Comparison of ENCODE assay signal across 7 cellular contexts in the genomic region with DNA sequence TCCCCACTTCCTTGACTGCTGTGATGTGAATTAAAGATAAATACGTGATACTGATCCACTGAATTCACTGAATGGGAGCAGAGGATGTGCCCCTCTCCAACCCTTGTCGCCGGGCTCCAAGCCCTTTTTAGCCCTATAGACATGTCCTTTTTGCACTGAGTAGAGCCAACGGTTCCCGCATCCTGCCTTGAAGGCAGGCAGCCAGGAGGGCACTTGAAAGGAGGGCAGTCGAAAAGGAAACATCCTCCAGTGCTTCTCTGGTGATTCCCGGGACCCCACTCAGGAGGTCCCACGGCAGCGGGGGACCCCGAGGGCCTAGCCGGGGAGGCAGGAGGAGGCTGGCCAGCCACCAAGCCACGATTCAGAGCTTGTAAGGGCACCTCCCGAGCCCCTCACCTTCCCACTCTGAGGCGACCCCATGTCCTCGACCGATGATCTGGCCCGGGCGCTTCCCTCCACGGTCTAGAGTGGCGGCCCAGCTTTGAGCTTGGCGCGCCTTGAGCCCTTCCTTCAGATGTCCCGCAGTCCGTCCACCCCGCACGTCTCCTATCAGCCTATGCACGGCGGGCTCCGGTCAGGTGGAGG. TPM values are rescaled to one million over a fixed set of nuclear protein-coding genes. Genes with fewer than 3 reads are reported as not detected.
DNase-seq lines count a peak whose midpoint lies in the region; TF ChIP-seq lines count a peak whose summit lies in the region.

No MANE protein-coding gene starts in this region.

- H3K27ac ChIP-seq in GM23248 (peak overlapping the region; percentile 82), coronary artery (peak overlapping the region; percentile 91 to 93), tibial artery (peak overlapping the region; percentile 92 to 93)

- H3F3A ChIP-seq in GM23248 (ENCODE audit: insufficient read depth): peaks cover 16% of the 10 kb centered on the region

- peak overlapping the region; percentile 96 for H2AFZ ChIP-seq in GM23248

- no peaks in the 10 kb centered on the region for H3K9me2 ChIP-seq in GM23248 (ENCODE audit: insufficient read depth)

- DNase-seq in GM23248: peak; percentile 66
- DNase-seq in NCI-H69 (lab: John Stamatoyannopoulos, UW): peak; percentile 36
- DNase-seq in coronary artery (ENCODE audit: low spot score): no peak
- DNase-seq in lung microvascular endothelial cell (ENCODE audit: low read depth in 2 of 2): peak; percentile 34 to 43
- DNase-seq in tibial artery: peak in 1 of 2 donors; percentile 37
- DNase-seq in NCI-H2107 treated with DMSO at 0.1 percent for 48 hours (lab: John Stamatoyannopoulos, UW; ENCODE audit: unreplicated experiment): no peak

- H3K9me3 ChIP-seq in GM23248 (ENCODE audit: low read depth): no peaks in the 10 kb centered on the region
- H3K9me3 ChIP-seq in tibial artery: no peaks in the 10 kb centered on the region

- H3K27me3 ChIP-seq in GM23248 (replicated peaks; ENCODE audit: insufficient read depth) (no peaks in the 10 kb centered on the region), tibial artery (no peaks in the 10 kb centered on the region)

- in situ Hi-C loops in GM23248 (cut with MboI): no loop called here

- H3K36me3 ChIP-seq in GM23248 (ENCODE audit: low read depth): no peaks in the 10 kb centered on the region; the same call in 1 of the 2 replicates
- H3K36me3 ChIP-seq in tibial artery: peaks cover 0 to 23% (median 10%) of the 10 kb centered on the region in 3 donors

- peak overlapping the region; percentile 89 for H3K4me2 ChIP-seq in GM23248 (ENCODE audit: unreplicated experiment)

- H4K20me1 ChIP-seq in GM23248 (ENCODE audit: insufficient read depth): no peaks in the 10 kb centered on the region

- H3K79me2 ChIP-seq in GM23248 (ENCODE audit: insufficient read depth): peaks cover 54% of the 10 kb centered on the region

- intact Hi-C loops in tibial artery (cut with DNase I; ENCODE audit: low total_unique reads): loop anchor here (10.0 kb wide), 1 partner anchor 809 kb away; no protein-coding TSS in a partner anchor

- H3K4me3 ChIP-seq in GM08714 (ENCODE audit: low read length): peak overlapping the region; percentile 74
- peak overlapping the region; percentile 98 for H3K4me3 ChIP-seq in GM23248
- peak overlapping the region; percentile 87 for H3K4me3 ChIP-seq in coronary artery
- peak overlapping the region; percentile 77 to 89 for H3K4me3 ChIP-seq in tibial artery

- TF ChIP-seq CTCF in coronary artery (IDR thresholded peaks at IDR 0.05): no peak
- no peak for TF ChIP-seq CTCF in tibial artery (IDR thresholded peaks at IDR 0.05)

- WGBS in GM23248 (ENCODE audit: low coverage in 1 of 2, low lambda C conversion rate in 2 of 2, missing lambda C conversion rate in 2 of 2), 2 experiments: 1% methylated on average over 22 to 29 of the region's 29 CpGs

- H3K4me1 ChIP-seq in GM23248 (ENCODE audit: insufficient read depth) (peaks cover 16% of the 10 kb centered on the region), tibial artery (peaks cover 0 to 47% (median 25%) of the 10 kb centered on the region in 4 donors)

- peak overlapping the region; percentile 98 for H3K9ac ChIP-seq in GM23248

RNA-seq across cellular contexts. Expression of gene MANF, which starts 0.9 kb away (rescaled TPM):
- 60.1 and 61.2 TPM in 2 replicates for total RNA-seq in GM23248 (2014; rRNA removed; shearing (Covaris generic))
- 31.1 and 35.8 TPM in 2 replicates for polyA plus RNA-seq in GM23248 (2016; fragmentation: Nextera tagmentation; extraction: Ambion mirVana)
- total RNA-seq in lung microvascular endothelial cell: 65.2 and 127 TPM in 2 replicates

RNA-seq across cellular contexts. Expression of gene RBM15B, which starts 6.8 kb away (rescaled TPM):
- total RNA-seq in GM23248 (2014; rRNA removed; shearing (Covaris generic)): 21.2 and 21.6 TPM in 2 replicates
- 11.9 and 13.3 TPM in 2 replicates for polyA plus RNA-seq in GM23248 (2016; fragmentation: Nextera tagmentation; extraction: Ambion mirVana)
- total RNA-seq in lung microvascular endothelial cell: 24.2 and 30.8 TPM in 2 replicates

Comparison
In these comparisons a context has a peak if more than half of its experiments do, and no peak if none do; other contexts are left out.
1. DNase-seq: peak in GM23248 (single experiment), NCI-H69 (single experiment) and lung microvascular endothelial cell (2 of 2); none in coronary artery (single experiment) and NCI-H2107 treated with DMSO at 0.1 percent for 48 hours (single experiment).
2. Peak in every context shown above with its lines, with median percentiles within 50 percentile points of each other: H3K4me3 ChIP-seq and H3K27ac ChIP-seq.